ENCODE assay signal across 12 cellular contexts in genomic region chrX:42955349-42955748, GRCh38.
DNase-seq lines count a peak whose midpoint lies in the region; ATAC-seq and TF ChIP-seq lines count a peak whose summit lies in the region.
"Had no signal": no experiment of that assay in that cellular context is flagged by ENCODE, and none has a peak within 500 bp of the region (broad histone marks: within the 10 kb centered on the region; RNA-seq: fewer than 3 reads in every experiment).

No MANE protein-coding gene starts in this region.

- no peak for TF ChIP-seq CTCF in left lung (IDR thresholded peaks at IDR 0.05)

- H3K36me3 ChIP-seq in left lung, result no peaks in the 10 kb centered on the region

- H3K4me1 Mint-ChIP-seq in activated naive CD8-positive, alpha-beta T cell treated with anti-CD3 and anti-CD28 coated beads, Interleukin-2, amount 50 U/mL, for 24 hours, result peaks cover 31% of the 10 kb centered on the region

- ATAC-seq in GM18868 (IDR thresholded peaks at IDR 0.05; ENCODE audit: unreplicated experiment) (peak; percentile 87), GM21737 (IDR thresholded peaks at IDR 0.05; ENCODE audit: unreplicated experiment) (peak; percentile 54), HG03460 (IDR thresholded peaks at IDR 0.05; ENCODE audit: unreplicated experiment) (peak; percentile 82), left lung (no peak)
- no peak for ATAC-seq in activated naive CD8-positive, alpha-beta T cell treated with anti-CD3 and anti-CD28 coated beads, Interleukin-2, amount 50 U/mL, for 24 hours

- H3K9me3 ChIP-seq in left lung, result no peaks in the 10 kb centered on the region

- H3K27ac Mint-ChIP-seq in activated naive CD8-positive, alpha-beta T cell treated with anti-CD3 and anti-CD28 coated beads, Interleukin-2, amount 50 U/mL, for 24 hours, result peak overlapping the region; percentile 79

- no peak overlapping the region for H3K4me3 Mint-ChIP-seq in activated naive CD8-positive, alpha-beta T cell treated with anti-CD3 and anti-CD28 coated beads, Interleukin-2, amount 50 U/mL, for 24 hours

- intact Hi-C loops in left lung (cut with DNase I), result no loop called here

- no peaks in the 10 kb centered on the region for H3K9me3 Mint-ChIP-seq in activated naive CD8-positive, alpha-beta T cell treated with anti-CD3 and anti-CD28 coated beads, Interleukin-2, amount 50 U/mL, for 24 hours

- H3K27ac ChIP-seq in left lung, result no peak overlapping the region

- H3K36me3 Mint-ChIP-seq in activated naive CD8-positive, alpha-beta T cell treated with anti-CD3 and anti-CD28 coated beads, Interleukin-2, amount 50 U/mL, for 24 hours (ENCODE audit: low read depth), result peaks cover 7% of the 10 kb centered on the region

- no peak overlapping the region for H3K4me3 ChIP-seq in left lung
- H3K4me3 ChIP-seq: lung, smooth muscle cell had no signal

- no peaks in the 10 kb centered on the region for H3K4me1 ChIP-seq in left lung

- H3K27me3 Mint-ChIP-seq in activated naive CD8-positive, alpha-beta T cell treated with anti-CD3 and anti-CD28 coated beads, Interleukin-2, amount 50 U/mL, for 24 hours, result no peaks in the 10 kb centered on the region

- H3K27me3 ChIP-seq in left lung, result no peaks in the 10 kb centered on the region

- DNase-seq in activated naive CD8-positive, alpha-beta T cell treated with anti-CD3 and anti-CD28 coated beads, Interleukin-2, amount 50 U/mL, for 24 hours, result no peak
- no peak for DNase-seq in left lung
- DNase-seq in COR-L47 (lab: John Stamatoyannopoulos, UW), result no peak
- no peak for DNase-seq in NCI-H128 (lab: John Stamatoyannopoulos, UW; ENCODE audit: unreplicated experiment)
- no peak for DNase-seq in NCI-H526 treated with DMSO at 0.1 percent for 48 hours (lab: John Stamatoyannopoulos, UW)
- DNase-seq: aorta, NCI-H446 treated with DMSO at 0.1 percent for 48 hours had no signal

Comparison
In these comparisons a context has a peak if more than half of its experiments do, and no peak if none do; other contexts are left out.
1. ATAC-seq: peak in GM18868 (single experiment), GM21737 (single experiment) and HG03460 (single experiment); none in activated naive CD8-positive, alpha-beta T cell treated with anti-CD3 and anti-CD28 coated beads, Interleukin-2, amount 50 U/mL, for 24 hours (single experiment) and left lung (single experiment).